Comparison of ENCODE assay signal across 1 cellular context in genomic region chr10:932589-932988, GRCh38.
TF ChIP-seq lines count a peak whose summit lies in the region.

No MANE protein-coding gene starts in this region.

TF ChIP-seq in K562, 482 proteins besides CTCF, POLR2A, EP300 and RAD21 (continued from another document):
- no peak for TF ChIP-seq THRA (IDR thresholded peaks at IDR 0.05)
- TF ChIP-seq THAP7 (CRISPR knock-in tag; IDR thresholded peaks at IDR 0.05), result no peak
- no peak for TF ChIP-seq MYBL2 (IDR thresholded peaks at IDR 0.05; ENCODE audit: low read depth)
- TF ChIP-seq MYBL2 (CRISPR knock-in tag; IDR thresholded peaks at IDR 0.05; ENCODE audit: borderline replicate concordance), result no peak
- TF ChIP-seq ATF3 (IDR thresholded peaks at IDR 0.05), result no peak
- TF ChIP-seq ATF3 (CRISPR knock-in tag; conservative IDR thresholded peaks at IDR 0.05), result no peak
- no peak for TF ChIP-seq ZNF347 (CRISPR knock-in tag; IDR thresholded peaks at IDR 0.05; ENCODE audit: low read depth)
- TF ChIP-seq ZNF408 (CRISPR knock-in tag; IDR thresholded peaks at IDR 0.05; ENCODE audit: low read depth), result no peak
- no peak for TF ChIP-seq ZNF134 (CRISPR knock-in tag; conservative IDR thresholded peaks at IDR 0.05)
- no peak for TF ChIP-seq ZNF707 (CRISPR knock-in tag; conservative IDR thresholded peaks at IDR 0.05)
